ENCODE assay signal across 10 cellular contexts in the genomic region with DNA sequence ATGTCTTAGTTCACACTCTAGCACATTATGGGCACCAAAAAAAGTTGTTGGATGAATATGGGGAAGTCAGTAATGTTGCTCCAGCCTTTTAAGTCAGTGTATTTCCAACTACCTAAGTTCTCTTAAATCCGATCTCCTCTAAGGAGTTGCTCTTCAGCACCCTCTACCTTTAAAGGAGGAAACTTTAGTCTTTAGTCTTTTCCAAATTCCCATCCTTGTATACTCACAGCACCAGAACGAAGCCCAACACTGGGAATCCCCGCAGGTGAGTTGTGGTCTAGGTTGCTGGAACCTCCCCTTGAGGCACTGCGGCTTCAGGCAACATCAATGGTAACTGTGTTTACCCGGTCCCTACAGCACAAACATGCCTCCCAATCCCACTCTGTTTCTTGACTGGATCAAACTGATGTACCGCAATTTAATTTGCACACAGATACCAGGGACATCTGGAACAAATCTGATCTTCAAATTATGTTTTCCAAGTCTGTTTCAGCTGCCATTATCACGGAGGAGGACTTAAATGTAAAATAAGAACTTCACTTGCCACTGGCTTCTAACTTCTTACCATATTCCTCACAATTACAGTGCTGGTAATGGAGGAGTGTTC.
DNase-seq lines count a peak whose midpoint lies in the region; ATAC-seq and TF ChIP-seq lines count a peak whose summit lies in the region.
"Had no signal": no experiment of that assay in that cellular context is flagged by ENCODE, and none has a peak within 500 bp of the region (broad histone marks: within the 10 kb centered on the region; RNA-seq: fewer than 3 reads in every experiment).

No MANE protein-coding gene starts in this region.

- DNase-seq in Right ventricle myocardium superior = no peak
- DNase-seq in right atrium auricular region (ENCODE audit: low spot score) = no peak
- DNase-seq in SW480 (ENCODE audit: low spot score) = peak; percentile 8
- DNase-seq in foreskin fibroblast = peak in 1 of 2 donors; percentile 41
- no peak for DNase-seq in thyroid gland
- no peak for DNase-seq in GM10266 (ENCODE audit: extremely low spot score)
- DNase-seq in cerebellar nuclear complex (lab: John Stamatoyannopoulos, UW) = no peak
- DNase-seq: CD4-positive, alpha-beta T cell; NCI-H187 treated with DMSO at 0.1 percent for 48 hours had no signal

- intact Hi-C loops in Right ventricle myocardium superior (cut with DNase I) (no loop called here), thyroid gland (cut with DNase I) (no loop called here)

- H3K4me3 ChIP-seq in right atrium auricular region (no peak overlapping the region), foreskin fibroblast (ENCODE audit: low read depth in 1 of 2, low read length in 2 of 2) (no peak overlapping the region), thyroid gland (replicated peaks in 1 of 3) (no peak overlapping the region)

- peak; percentile 30 for ATAC-seq in Right ventricle myocardium superior (ENCODE audit: poor library complexity)
- no peak for ATAC-seq in GM18867 (IDR thresholded peaks at IDR 0.05; ENCODE audit: unreplicated experiment)

- peak in 1 of 2 donors; percentile 53 for TF ChIP-seq CTCF in right atrium auricular region (IDR thresholded peaks at IDR 0.05)
- peak; percentile 38 for TF ChIP-seq CTCF in foreskin fibroblast (IDR thresholded peaks at IDR 0.05; ENCODE audit: low read depth, low read length)
- peak in 4 of 6 experiments; percentile 5 to 50 (median 44) for TF ChIP-seq CTCF in thyroid gland (IDR thresholded peaks at IDR 0.05)
- TF ChIP-seq CTCF in GM10266 (IDR thresholded peaks at IDR 0.05; ENCODE audit: control insufficient read depth, insufficient read depth, low read depth, missing control alignments) = no peak

- no peaks in the 10 kb centered on the region for H3K36me3 ChIP-seq in right atrium auricular region
- no peaks in the 10 kb centered on the region for H3K36me3 ChIP-seq in thyroid gland

- peaks cover 0 to 45% of the 10 kb centered on the region in 2 donors for H3K4me1 ChIP-seq in right atrium auricular region
- H3K4me1 ChIP-seq in thyroid gland = peaks cover 4 to 8% of the 10 kb centered on the region in 2 donors

- TF ChIP-seq POLR2A in thyroid gland (IDR thresholded peaks at IDR 0.05) = no peak

- H3K9me3 ChIP-seq in right atrium auricular region = no peaks in the 10 kb centered on the region
- no peaks in the 10 kb centered on the region for H3K9me3 ChIP-seq in thyroid gland

- WGBS in thyroid gland, 2 donors = 83 to 87% methylated on average over 7 of the region's 7 CpGs

- H3K27ac ChIP-seq in right atrium auricular region (no peak overlapping the region), thyroid gland (no peak overlapping the region)

- H3K27me3 ChIP-seq in right atrium auricular region = no peaks in the 10 kb centered on the region
- H3K27me3 ChIP-seq in thyroid gland = no peaks in the 10 kb centered on the region
